Comparison of ENCODE assay signal across 9 cellular contexts in the genomic region with DNA sequence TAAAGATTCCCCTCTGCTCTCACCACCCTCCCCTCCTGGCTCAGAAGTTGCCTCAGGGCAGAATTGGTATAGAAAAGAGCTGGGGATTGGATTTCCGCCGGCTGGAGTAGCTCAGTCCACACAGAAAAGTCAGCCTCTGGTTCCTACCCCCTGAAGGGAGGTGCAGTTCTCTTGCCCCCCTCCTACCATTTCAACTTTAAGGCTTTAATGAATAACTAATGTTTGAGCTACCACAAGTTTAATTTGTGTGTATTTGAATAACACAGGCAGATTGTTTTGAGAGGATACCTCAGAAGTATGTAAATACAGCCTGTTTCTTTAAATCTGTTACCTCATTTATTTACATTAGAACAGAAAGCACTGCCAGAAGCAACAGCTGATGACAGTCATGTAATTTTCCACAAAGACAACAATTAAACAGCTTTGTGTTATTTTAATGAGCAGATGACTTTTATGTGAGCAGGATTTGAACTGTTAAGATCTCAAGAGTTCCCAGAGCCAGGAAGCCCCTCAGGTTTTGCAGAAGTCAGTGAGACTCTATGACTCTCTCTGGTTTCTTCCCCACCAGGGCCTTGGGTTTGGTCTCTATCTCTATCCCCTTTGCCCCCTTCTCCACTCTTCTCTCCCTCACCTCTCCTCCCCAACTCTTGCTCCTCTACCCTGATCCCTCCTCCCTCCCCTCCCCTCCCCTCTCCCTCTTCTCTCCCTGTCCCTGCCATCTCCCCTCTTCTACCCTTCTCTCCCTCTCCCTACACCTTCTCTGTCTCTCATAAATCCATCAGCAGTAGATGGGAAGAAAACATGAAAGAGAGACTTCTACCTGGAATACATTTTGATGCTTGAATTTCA. TPM values are rescaled to one million over a fixed set of nuclear protein-coding genes. Genes with fewer than 3 reads are reported as not detected.
A peak's percentile ranks its signal among the peaks of the same experiment; 100 is the strongest.
DNase-seq lines count a peak whose midpoint lies in the region; ATAC-seq and TF ChIP-seq lines count a peak whose summit lies in the region.
"Had no signal": no experiment of that assay in that cellular context is flagged by ENCODE, and none has a peak within 500 bp of the region (broad histone marks: within the 10 kb centered on the region; RNA-seq: fewer than 3 reads in every experiment).

No MANE protein-coding gene starts in this region.

- H3K9ac ChIP-seq in colonic mucosa (ENCODE audit: low read depth in 2 of 2, low read length in 2 of 2) (no peak overlapping the region), MM.1S (ENCODE audit: low read length) (no peak overlapping the region)

- ATAC-seq in HG02678 (IDR thresholded peaks at IDR 0.05; ENCODE audit: unreplicated experiment) (no peak), GM18861 (IDR thresholded peaks at IDR 0.05; ENCODE audit: unreplicated experiment) (no peak)

- H3K4me1 ChIP-seq in colonic mucosa (no peaks in the 10 kb centered on the region), MM.1S (ENCODE audit: low read length) (no peaks in the 10 kb centered on the region)

- intact Hi-C loops in colonic mucosa (cut with DNase I), result no loop called here

- no peak overlapping the region for H3K4me2 ChIP-seq in MM.1S (ENCODE audit: low read depth, low read length)

- no peaks in the 10 kb centered on the region for H3K27me3 ChIP-seq in colonic mucosa
- no peaks in the 10 kb centered on the region for H3K27me3 ChIP-seq in MM.1S (replicated peaks; ENCODE audit: insufficient read depth, low read length)

- no peak overlapping the region for H2AFZ ChIP-seq in MM.1S (ENCODE audit: low read length)

- H3K36me3 ChIP-seq in colonic mucosa (no peaks in the 10 kb centered on the region), MM.1S (replicated peaks; ENCODE audit: insufficient read depth, low read length) (no peaks in the 10 kb centered on the region)

- peak; percentile 94 for DNase-seq in ELF-1 (ENCODE audit: low read depth, low spot score)
- peak; percentile 78 for DNase-seq in NCI-H345 (lab: John Stamatoyannopoulos, UW)
- no peak for DNase-seq in colonic mucosa
- peak; percentile 6 for DNase-seq in myocyte (ENCODE audit: low read depth)
- DNase-seq in activated T-cell treated with anti-CD3 and anti-CD28 coated beads, Interleukin-2, amount 50 U/mL, for 24 hours, result no peak
- DNase-seq in MM.1S, result no peak
- DNase-seq: effector memory CD4-positive, alpha-beta T cell had no signal

- H4K20me1 ChIP-seq in MM.1S (ENCODE audit: insufficient read depth, low read length), result no peaks in the 10 kb centered on the region

- peaks cover 27% of the 10 kb centered on the region for H3K36me3 Mint-ChIP-seq in activated T-cell treated with anti-CD3 and anti-CD28 coated beads, Interleukin-2, amount 50 U/mL, for 24 hours (ENCODE audit: low read depth)

- TF ChIP-seq CTCF in colonic mucosa (IDR thresholded peaks at IDR 0.05) (no peak), MM.1S (IDR thresholded peaks at IDR 0.05; ENCODE audit: low read length) (no peak)

- H3K27ac ChIP-seq in colonic mucosa (peak overlapping the region; percentile 3), MM.1S (ENCODE audit: low read length) (no peak overlapping the region)

- H3K27me3 Mint-ChIP-seq in activated T-cell treated with anti-CD3 and anti-CD28 coated beads, Interleukin-2, amount 50 U/mL, for 24 hours, result no peaks in the 10 kb centered on the region

- peaks cover 5% of the 10 kb centered on the region for H3K9me3 Mint-ChIP-seq in activated T-cell treated with anti-CD3 and anti-CD28 coated beads, Interleukin-2, amount 50 U/mL, for 24 hours

- H3K9me3 ChIP-seq in colonic mucosa (no peaks in the 10 kb centered on the region), MM.1S (replicated peaks; ENCODE audit: insufficient read depth, low read length) (no peaks in the 10 kb centered on the region)

- no peaks in the 10 kb centered on the region for H3K79me2 ChIP-seq in MM.1S (ENCODE audit: low read length)

- no peaks in the 10 kb centered on the region for H3K9me2 ChIP-seq in MM.1S (replicated peaks; ENCODE audit: insufficient read depth, low read length)

- no peak overlapping the region for H3K4me3 Mint-ChIP-seq in activated T-cell treated with anti-CD3 and anti-CD28 coated beads, Interleukin-2, amount 50 U/mL, for 24 hours

- no peak overlapping the region for H3K27ac Mint-ChIP-seq in activated T-cell treated with anti-CD3 and anti-CD28 coated beads, Interleukin-2, amount 50 U/mL, for 24 hours

- no peak overlapping the region for H3K4me3 ChIP-seq in colonic mucosa
- H3K4me3 ChIP-seq in MM.1S (ENCODE audit: low read length), result no peak overlapping the region

- no peaks in the 10 kb centered on the region for H3F3A ChIP-seq in MM.1S (ENCODE audit: insufficient read depth, low read length)

- peaks cover 69% of the 10 kb centered on the region for H3K4me1 Mint-ChIP-seq in activated T-cell treated with anti-CD3 and anti-CD28 coated beads, Interleukin-2, amount 50 U/mL, for 24 hours (ENCODE audit: low read depth)

RNA-seq across cellular contexts. Expression of gene DUSP10, which starts 26.3 kb away (rescaled TPM):
- 1 to 10 TPM; 2.8 to 8.1 TPM for total RNA-seq in colonic mucosa
- total RNA-seq in myocyte, result 21.9 and 28.1 TPM in 2 replicates
- 10.0 TPM for polyA plus RNA-seq in myocyte (2012)

Comparison
In these comparisons a context has a peak if more than half of its experiments do, and no peak if none do; other contexts are left out.
1. DNase-seq: peak in ELF-1 (single experiment), NCI-H345 (single experiment) and myocyte (single experiment); none in colonic mucosa (single experiment), activated T-cell treated with anti-CD3 and anti-CD28 coated beads, Interleukin-2, amount 50 U/mL, for 24 hours (single experiment) and MM.1S (single experiment).